16 cellular contexts compared by ENCODE assay signal in genomic region chr12:6192604-6193380, GRCh38.
"Had no signal": no experiment of that assay in that cellular context is flagged by ENCODE, and none has a peak within 500 bp of the region (broad histone marks: within the 10 kb centered on the region; RNA-seq: fewer than 3 reads in every experiment).

No MANE protein-coding gene starts in this region.

- H3K4me3 Mint-ChIP-seq: activated CD8-positive, alpha-beta T cell treated with anti-CD3 and anti-CD28 coated beads for 36 hours; activated naive CD8-positive, alpha-beta T cell treated with anti-CD3 and anti-CD28 coated beads, Interleukin-2, amount 50 U/mL, for 24 hours; activated T-cell treated with anti-CD3 and anti-CD28 coated beads, Interleukin-2, amount 50 U/mL, for 72 hours; nephron progenitor cell; stimulated activated naive CD8-positive, alpha-beta T cell treated with anti-CD3 and anti-CD28 coated beads, Interleukin-15, Interleukin-2, amounts not matched to agents 100 ng/mL and 50 ng/mL, for 24 hours had no signal

- H3K4me3 ChIP-seq: colonic mucosa, uterus had no signal

- H3K27ac Mint-ChIP-seq: activated CD8-positive, alpha-beta T cell treated with anti-CD3 and anti-CD28 coated beads for 36 hours; activated naive CD8-positive, alpha-beta T cell treated with anti-CD3 and anti-CD28 coated beads, Interleukin-2, amount 50 U/mL, for 24 hours; activated T-cell treated with anti-CD3 and anti-CD28 coated beads, Interleukin-2, amount 50 U/mL, for 72 hours; nephron progenitor cell; stimulated activated naive CD8-positive, alpha-beta T cell treated with anti-CD3 and anti-CD28 coated beads, Interleukin-15, Interleukin-2, amounts not matched to agents 100 ng/mL and 50 ng/mL, for 24 hours had no signal

- H3K4me1 ChIP-seq: uterus had no signal

- H3K9me3 ChIP-seq: colonic mucosa, uterus had no signal

- H3K27ac ChIP-seq: colonic mucosa, uterus had no signal

- ATAC-seq: activated CD8-positive, alpha-beta T cell treated with anti-CD3 and anti-CD28 coated beads for 36 hours; activated naive CD8-positive, alpha-beta T cell treated with anti-CD3 and anti-CD28 coated beads, Interleukin-2, amount 50 U/mL, for 24 hours; activated T-cell treated with anti-CD3 and anti-CD28 coated beads, Interleukin-2, amount 50 U/mL, for 72 hours had no signal

- H3K36me3 ChIP-seq: colonic mucosa, uterus had no signal

- DNase-seq: activated CD4-positive, alpha-beta T cell treated with anti-CD3 and anti-CD28 coated beads for 1 hour; activated CD8-positive, alpha-beta memory T cell treated with anti-CD3 and anti-CD28 coated beads, Interleukin-2, amount 50 U/mL, for 4 hours; activated CD8-positive, alpha-beta T cell treated with anti-CD3 and anti-CD28 coated beads for 36 hours; activated naive CD4-positive, alpha-beta T cell; activated naive CD8-positive, alpha-beta T cell treated with anti-CD3 and anti-CD28 coated beads, Interleukin-2, amount 50 U/mL, for 24 hours; activated T-cell treated with anti-CD3 and anti-CD28 coated beads, Interleukin-2, amount 50 U/mL, for 72 hours; colonic mucosa; effector CD4-positive, alpha-beta T cell; hippocampal formation; mammary epithelial cell; nephron progenitor cell; stimulated activated CD4-positive, alpha-beta T cell treated with anti-CD3 and anti-CD28 coated beads, Interleukin-15, amount 100 ng/mL, for 24 hours; stimulated activated CD4-positive, alpha-beta T cell treated with anti-CD3 and anti-CD28 coated beads, Interleukin-4, amount 100 ng/mL, for 24 hours; T-helper 9 cell; uterus had no signal

- H3K9me3 Mint-ChIP-seq: activated CD8-positive, alpha-beta T cell treated with anti-CD3 and anti-CD28 coated beads for 36 hours; activated naive CD8-positive, alpha-beta T cell treated with anti-CD3 and anti-CD28 coated beads, Interleukin-2, amount 50 U/mL, for 24 hours; activated T-cell treated with anti-CD3 and anti-CD28 coated beads, Interleukin-2, amount 50 U/mL, for 72 hours; nephron progenitor cell; stimulated activated naive CD8-positive, alpha-beta T cell treated with anti-CD3 and anti-CD28 coated beads, Interleukin-15, Interleukin-2, amounts not matched to agents 100 ng/mL and 50 ng/mL, for 24 hours had no signal

- H3K27me3 ChIP-seq: colonic mucosa, uterus had no signal
